Comparison of ENCODE assay signal across 18 cellular contexts in the genomic region with DNA sequence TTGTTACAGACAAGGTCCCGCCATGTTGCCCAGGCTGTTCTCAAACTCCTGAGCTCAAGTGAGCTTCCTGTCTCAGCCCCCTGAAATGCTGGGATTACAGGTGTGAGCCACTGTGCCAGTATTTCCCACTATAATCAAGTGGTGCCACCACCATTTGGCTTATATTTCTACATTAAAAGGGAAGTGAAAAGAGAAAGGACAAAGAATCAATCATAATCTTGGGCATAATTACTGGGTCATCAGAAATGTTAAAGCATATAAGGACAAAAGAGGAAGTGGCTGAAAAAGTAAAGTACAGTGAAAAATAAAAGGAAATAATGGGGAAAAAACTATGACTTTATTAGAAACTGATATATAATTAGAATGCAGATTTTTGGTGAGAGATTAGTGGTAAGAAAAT. TPM values are rescaled to one million over a fixed set of nuclear protein-coding genes. Genes with fewer than 3 reads are reported as not detected.
DNase-seq lines count a peak whose midpoint lies in the region; ATAC-seq and TF ChIP-seq lines count a peak whose summit lies in the region.
"Had no signal": no experiment of that assay in that cellular context is flagged by ENCODE, and none has a peak within 500 bp of the region (broad histone marks: within the 10 kb centered on the region; RNA-seq: fewer than 3 reads in every experiment).

No MANE protein-coding gene starts in this region.

- H3F3A ChIP-seq in GM23338 (replicated peaks; ENCODE audit: low read depth): no peaks in the 10 kb centered on the region

- POLR2A ChIA-PET in OCI-LY7 (lab: Charles Lee): interaction anchor here (0.5 to 2.3 kb wide), 3 partner anchors 12 to 227 kb away, joined by 3 to 6 read pairs (median 5); no protein-coding TSS in a partner anchor

- peaks cover 4% of the 10 kb centered on the region; the same call in 2 of the 3 replicates for H3K4me1 Mint-ChIP-seq in GM23338
- H3K4me1 Mint-ChIP-seq in endodermal cell: peaks cover 2% of the 10 kb centered on the region
- no peaks in the 10 kb centered on the region for H3K4me1 Mint-ChIP-seq in natural killer cell treated with Interleukin-12 subunit alpha and Interleukin-12 subunit beta and Interleukin-15 and Interleukin-18, amount 100 ng/mL, for 72 hours (ENCODE audit: low read depth in 2 of 2)
- H3K4me1 Mint-ChIP-seq: natural killer cell had no signal

- H3K9me3 Mint-ChIP-seq in GM23338 (peaks cover 21% of the 10 kb centered on the region), endodermal cell (peaks cover 43% of the 10 kb centered on the region)
- H3K9me3 Mint-ChIP-seq in natural killer cell treated with Interleukin-12 subunit alpha and Interleukin-12 subunit beta and Interleukin-15 and Interleukin-18, amount 100 ng/mL, for 72 hours: peaks cover 13% of the 10 kb centered on the region

- peaks cover 7% of the 10 kb centered on the region; the same call in 1 of the 2 replicates for H3K4me1 ChIP-seq in GM23338 (ENCODE audit: insufficient read depth)
- H3K4me1 ChIP-seq in OCI-LY7 (ENCODE audit: insufficient read depth, low read length, poor library complexity, severe bottlenecking): peaks cover 12% of the 10 kb centered on the region
- no peaks in the 10 kb centered on the region for H3K4me1 ChIP-seq in endodermal cell (ENCODE audit: control insufficient read depth, insufficient read depth, low read length)
- H3K4me1 ChIP-seq in spleen: peaks cover 9 to 35% (median 30%) of the 10 kb centered on the region in 6 donors

- H3K9me2 ChIP-seq in GM23338 (ENCODE audit: insufficient read depth) (no peaks in the 10 kb centered on the region), OCI-LY7 (ENCODE audit: insufficient read depth, low read length) (no peaks in the 10 kb centered on the region)

- no peak for ATAC-seq in GM23338
- no peak for ATAC-seq in HG03354 (IDR thresholded peaks at IDR 0.05; ENCODE audit: poor library complexity, severe bottlenecking, unreplicated experiment)
- no peak for ATAC-seq in HG03565 (IDR thresholded peaks at IDR 0.05; ENCODE audit: unreplicated experiment)
- ATAC-seq in natural killer cell treated with Interleukin-12 subunit alpha and Interleukin-12 subunit beta and Interleukin-15 and Interleukin-18, amount 100 ng/mL, for 72 hours: no peak
- no peak for ATAC-seq in GM19023 (IDR thresholded peaks at IDR 0.05; ENCODE audit: unreplicated experiment)
- ATAC-seq: activated naive CD4-positive, alpha-beta T cell treated with anti-CD3 and anti-CD28 coated beads, Interleukin-2, amount 50 U/mL, for 72 hours; natural killer cell had no signal

- BruUV-seq in OCI-LY7 (replicated peaks; lab: Mats Ljungman, UMichigan): no TSS peak

- H3K4me3 Mint-ChIP-seq in GM23338 (no peak overlapping the region), endodermal cell (no peak overlapping the region)
- H3K4me3 Mint-ChIP-seq in natural killer cell treated with Interleukin-12 subunit alpha and Interleukin-12 subunit beta and Interleukin-15 and Interleukin-18, amount 100 ng/mL, for 72 hours: no peak overlapping the region
- H3K4me3 Mint-ChIP-seq: natural killer cell had no signal

- H3K36me3 Mint-ChIP-seq in GM23338 (ENCODE audit: low read depth) (peaks cover 18% of the 10 kb centered on the region), endodermal cell (ENCODE audit: low read depth) (no peaks in the 10 kb centered on the region)
- peaks cover 12% of the 10 kb centered on the region for H3K36me3 Mint-ChIP-seq in natural killer cell treated with Interleukin-12 subunit alpha and Interleukin-12 subunit beta and Interleukin-15 and Interleukin-18, amount 100 ng/mL, for 72 hours
- H3K36me3 Mint-ChIP-seq: natural killer cell had no signal

- TF ChIP-seq CTCF in GM23338 (conservative IDR thresholded peaks at IDR 0.05; ENCODE audit: low read depth in 2 of 2) (no peak), OCI-LY7 (conservative IDR thresholded peaks at IDR 0.05; ENCODE audit: low read length) (no peak), endodermal cell (conservative IDR thresholded peaks at IDR 0.05) (no peak), spleen (IDR thresholded peaks at IDR 0.05 in 8 of 11, conservative IDR thresholded peaks at IDR 0.05 in 3 of 11) (no peak)

- CTCF ChIA-PET in OCI-LY7 (lab: Charles Lee; ENCODE audit: unreplicated experiment): interaction anchor here (1.8 kb wide), 1 partner anchor 36 kb away, joined by 7 read pairs; a partner anchor contains a TSS

- H3K27me3 ChIP-seq in GM23338 (ENCODE audit: insufficient read depth) (no peaks in the 10 kb centered on the region), endodermal cell (ENCODE audit: control insufficient read depth, insufficient read depth, low read length, poor library complexity, severe bottlenecking) (no peaks in the 10 kb centered on the region), spleen (replicated peaks in 1 of 7) (no peaks in the 10 kb centered on the region)
- H3K27me3 ChIP-seq: thyroid gland had no signal

- no peak for TF ChIP-seq POLR2A in spleen (IDR thresholded peaks at IDR 0.05)

- peaks cover 7% of the 10 kb centered on the region for H3K36me3 ChIP-seq in GM23338 (ENCODE audit: insufficient read depth)
- no peaks in the 10 kb centered on the region for H3K36me3 ChIP-seq in OCI-LY7 (ENCODE audit: insufficient read depth, low read length)
- no peaks in the 10 kb centered on the region for H3K36me3 ChIP-seq in endodermal cell (ENCODE audit: control insufficient read depth, insufficient read depth, low read length)
- H3K36me3 ChIP-seq in spleen: no peaks in the 10 kb centered on the region
- H3K36me3 ChIP-seq: thyroid gland had no signal

- peak overlapping the region; percentile 61; the same call in 1 of the 2 replicates for H2AFZ ChIP-seq in GM23338
- H2AFZ ChIP-seq in OCI-LY7 (ENCODE audit: low read length): peak overlapping the region; percentile 55; the same call in 1 of the 2 replicates
- H2AFZ ChIP-seq: PC-9 had no signal

- H3K27ac Mint-ChIP-seq in GM23338 (no peak overlapping the region), endodermal cell (no peak overlapping the region)
- H3K27ac Mint-ChIP-seq in natural killer cell treated with Interleukin-12 subunit alpha and Interleukin-12 subunit beta and Interleukin-15 and Interleukin-18, amount 100 ng/mL, for 72 hours: no peak overlapping the region
- H3K27ac Mint-ChIP-seq: activated naive CD4-positive, alpha-beta T cell treated with anti-CD3 and anti-CD28 coated beads, Interleukin-2, amount 50 U/mL, for 72 hours; natural killer cell; progenitor cell of endocrine pancreas had no signal

- no peaks in the 10 kb centered on the region for H4K20me1 ChIP-seq in GM23338 (replicated peaks; ENCODE audit: insufficient read depth)
- H4K20me1 ChIP-seq in OCI-LY7 (ENCODE audit: insufficient read depth, low read length): no peaks in the 10 kb centered on the region

- H3K27me3 Mint-ChIP-seq in GM23338 (ENCODE audit: insufficient read depth, low read depth, poor library complexity): no peaks in the 10 kb centered on the region
- peaks cover 9% of the 10 kb centered on the region for H3K27me3 Mint-ChIP-seq in endodermal cell (ENCODE audit: insufficient read depth)
- no peaks in the 10 kb centered on the region for H3K27me3 Mint-ChIP-seq in natural killer cell treated with Interleukin-12 subunit alpha and Interleukin-12 subunit beta and Interleukin-15 and Interleukin-18, amount 100 ng/mL, for 72 hours
- H3K27me3 Mint-ChIP-seq: progenitor cell of endocrine pancreas had no signal

- no peak for DNase-seq in GM23338 (ENCODE audit: low spot score)
- DNase-seq in OCI-LY7 (ENCODE audit: low spot score): no peak
- no peak for DNase-seq in endodermal cell
- DNase-seq in spleen: no peak
- DNase-seq in natural killer cell treated with Interleukin-12 subunit alpha and Interleukin-12 subunit beta and Interleukin-15 and Interleukin-18, amount 100 ng/mL, for 72 hours (ENCODE audit: low spot score): no peak
- DNase-seq: natural killer cell, NCI-H187, NCI-H510A, PC-9, thyroid gland had no signal

- WGBS in endodermal cell (ENCODE audit: insufficient coverage in 1 of 2, insufficient read length in 1 of 2), 2 experiments: 96% methylated on average over 1 of the region's 1 CpG; no CpG with 5 or more reads in 1 of the 2 experiments
- 61 to 85% (median 71%) methylated on average over 1 of the region's 1 CpG for WGBS in spleen, 5 donors

- H3K27ac ChIP-seq in GM23338 (ENCODE audit: low read depth): no peak overlapping the region
- no peak overlapping the region for H3K27ac ChIP-seq in OCI-LY7 (ENCODE audit: low read depth, low read length, poor library complexity, severe bottlenecking)
- H3K27ac ChIP-seq in endodermal cell (ENCODE audit: low read depth, low read length): no peak overlapping the region
- peak overlapping the region in 7 of 8 donors; percentile 24 to 78 (median 58) for H3K27ac ChIP-seq in spleen
- H3K27ac ChIP-seq: epithelial cell of prostate, PC-9, thyroid gland had no signal

- intact Hi-C loops in OCI-LY7 (cut with micrococcal nuclease; ENCODE audit: unreplicated experiment): no loop called here
- intact Hi-C loops in spleen (cut with DNase I; ENCODE audit: low total_unique reads): no loop called here

- H3K4me3 ChIP-seq in GM23338 (no peak overlapping the region), OCI-LY7 (ENCODE audit: low read depth, low read length, poor library complexity, severe bottlenecking) (no peak overlapping the region), endodermal cell (ENCODE audit: low read length) (peak overlapping the region; percentile 18), spleen (no peak overlapping the region)
- H3K4me3 ChIP-seq: coronary artery, lung, PC-9, thyroid gland had no signal

- H3K79me2 ChIP-seq in GM23338 (replicated peaks; ENCODE audit: insufficient read depth) (no peaks in the 10 kb centered on the region), OCI-LY7 (ENCODE audit: insufficient read depth, low read depth, low read length) (no peaks in the 10 kb centered on the region)

- no peak overlapping the region for H3K9ac ChIP-seq in endodermal cell (ENCODE audit: extremely low read depth, low read length, poor library complexity, severe bottlenecking)

- H3K4me2 ChIP-seq in GM23338: no peak overlapping the region
- peak overlapping the region; percentile 21; the same call in 1 of the 2 replicates for H3K4me2 ChIP-seq in OCI-LY7 (ENCODE audit: low read length)
- H3K4me2 ChIP-seq: PC-9 had no signal

- H3K9me3 ChIP-seq in OCI-LY7 (ENCODE audit: low read length) (peaks cover 27% of the 10 kb centered on the region; the same call in 1 of the 2 replicates), endodermal cell (ENCODE audit: control insufficient read depth, low read length) (peaks cover 52% of the 10 kb centered on the region), spleen (peaks cover 0 to 28% (median 19%) of the 10 kb centered on the region in 8 donors)
- H3K9me3 ChIP-seq: thyroid gland had no signal

RNA-seq across cellular contexts. Expression of a gene that starts 25.7 kb away (rescaled TPM):
- 2.0 and 2.3 TPM in 2 replicates for total RNA-seq in GM23338 (2014; rRNA removed; shearing (Covaris generic))
- polyA plus RNA-seq in GM23338 (2016; fragmentation: Nextera tagmentation; extraction: Ambion mirVana): 2.5 and 3.6 TPM in 2 replicates
- total RNA-seq in OCI-LY7 (2014; rRNA removed; shearing (Covaris generic)): 1.7 and 5.1 TPM in 2 replicates
- total RNA-seq in OCI-LY7 (2022): 3.7 and 6.7 TPM in 2 replicates
- total RNA-seq in endodermal cell: 1 to 10 TPM; 3.9 TPM
- polyA plus RNA-seq in endodermal cell (2013, experiment 1 of 2): 0.89 TPM
- 1.0 TPM for polyA plus RNA-seq in endodermal cell (2013, experiment 2 of 2)
- 10 to 100 TPM; 52.6 to 92.9 (median 64.1) TPM for total RNA-seq in spleen
- polyA plus RNA-seq in spleen: 10 to 100 TPM; 14.1 to 19.7 (median 14.6) TPM
- total RNA-seq in natural killer cell treated with Interleukin-12 subunit alpha and Interleukin-12 subunit beta and Interleukin-15 and Interleukin-18, amount 100 ng/mL, for 72 hours: 100 to 1,000 TPM in 1 of 2 donors, 10 to 100 TPM in 1; 56.4 to 111 TPM
- total RNA-seq: PC-9, progenitor cell of endocrine pancreas had no signal

RNA-seq across cellular contexts. Expression of a gene that starts 36.5 kb away (rescaled TPM):
- total RNA-seq in GM23338 (2014; rRNA removed; shearing (Covaris generic)): 28.3 and 29.7 TPM in 2 replicates
- polyA plus RNA-seq in GM23338 (2016; fragmentation: Nextera tagmentation; extraction: Ambion mirVana): 27.3 and 32.4 TPM in 2 replicates
- total RNA-seq in OCI-LY7 (2014; rRNA removed; shearing (Covaris generic)): 9.6 and 10.4 TPM in 2 replicates
- 14.4 and 18.1 TPM in 2 replicates for total RNA-seq in OCI-LY7 (2022)
- 10 to 100 TPM; 53.5 to 57.7 TPM for total RNA-seq in endodermal cell
- polyA plus RNA-seq in endodermal cell (2013, experiment 1 of 2): 63.9 TPM
- polyA plus RNA-seq in endodermal cell (2013, experiment 2 of 2): 57.0 TPM
- total RNA-seq in spleen: 10 to 100 TPM; 21.4 to 25.7 (median 24.9) TPM
- 10 to 100 TPM; 10.9 to 14.5 (median 12.3) TPM for polyA plus RNA-seq in spleen
- 10 to 100 TPM; 17.5 to 52.0 TPM for total RNA-seq in natural killer cell treated with Interleukin-12 subunit alpha and Interleukin-12 subunit beta and Interleukin-15 and Interleukin-18, amount 100 ng/mL, for 72 hours

Comparison
In these comparisons a context has a peak if more than half of its experiments do, and no peak if none do; other contexts are left out.
1. H3K27ac ChIP-seq: peak in spleen (7 of 8); none in GM23338 (single experiment), OCI-LY7 (single experiment) and endodermal cell (single experiment).
2. RNA of a gene that starts 25.7 kb away (total RNA-seq): 56.4 to 111 TPM in natural killer cell treated with Interleukin-12 subunit alpha and Interleukin-12 subunit beta and Interleukin-15 and Interleukin-18, amount 100 ng/mL, for 72 hours and 52.6 to 92.9 TPM in spleen; 1.7 to 6.7 TPM in OCI-LY7, 3.9 TPM in endodermal cell and 2.0 to 2.3 TPM in GM23338; every median in the first group is over 4 times any median in the second.